12 cellular contexts compared by ENCODE assay signal in the genomic region with DNA sequence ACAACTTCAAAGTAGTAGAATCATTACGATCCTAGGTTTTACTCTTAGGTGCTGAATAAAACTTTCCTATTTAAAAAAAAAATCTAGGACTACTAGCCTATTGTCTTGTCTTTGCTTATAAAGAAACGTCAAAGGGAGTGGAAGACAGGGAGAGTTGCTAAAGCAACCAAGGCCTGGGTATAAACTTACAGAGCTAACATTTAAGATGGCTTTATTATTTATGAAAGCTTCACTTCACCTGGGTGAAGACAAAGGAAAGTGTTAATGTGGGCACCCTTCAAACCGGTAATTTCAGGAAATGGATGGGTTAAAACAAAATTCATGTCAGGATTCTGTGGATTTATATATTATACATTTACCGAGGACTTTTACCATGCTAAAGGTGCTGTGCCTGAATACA. TPM values are rescaled to one million over a fixed set of nuclear protein-coding genes. Genes with fewer than 3 reads are reported as not detected.
DNase-seq lines count a peak whose midpoint lies in the region; ATAC-seq and TF ChIP-seq lines count a peak whose summit lies in the region.
"Had no signal": no experiment of that assay in that cellular context is flagged by ENCODE, and none has a peak within 500 bp of the region (broad histone marks: within the 10 kb centered on the region; RNA-seq: fewer than 3 reads in every experiment).

No MANE protein-coding gene starts in this region.

- H3K4me2 ChIP-seq in BLaER1 treated with 17β-estradiol and CSF1 and Interleukin-3, amounts not matched to agents 10 nM and 100 nM: peak overlapping the region; percentile 87 to 96 (median 92); a peak in 21 of 22 replicates

- H3K36me3 Mint-ChIP-seq in chondrocyte (ENCODE audit: low read depth): no peaks in the 10 kb centered on the region
- no peaks in the 10 kb centered on the region for H3K36me3 Mint-ChIP-seq in nephron progenitor cell (ENCODE audit: low read depth)
- H3K36me3 Mint-ChIP-seq: naive B cell had no signal

- DNase-seq in MG63 (no peak), chondrocyte (ENCODE audit: low spot score) (no peak), nephron progenitor cell (no peak), posterior cingulate gyrus (no peak), NAMALWA (ENCODE audit: low spot score) (no peak)
- DNase-seq: hypothalamus; naive B cell; stimulated activated CD4-positive, alpha-beta T cell treated with anti-CD3 and anti-CD28 coated beads, Interleukin-4, amount 100 ng/mL, for 4 hours had no signal

- H3K36me3 ChIP-seq in BLaER1 treated with 17β-estradiol and CSF1 and Interleukin-3, amounts not matched to agents 10 nM and 100 nM: peaks cover 0 to under 1% (median 0%) of the 10 kb centered on the region in 11 experiments; a peak in 2 of 22 replicates
- peaks cover 7% of the 10 kb centered on the region for H3K36me3 ChIP-seq in MG63

- H3K9me3 Mint-ChIP-seq in chondrocyte (ENCODE audit: low read depth) (no peaks in the 10 kb centered on the region), nephron progenitor cell (no peaks in the 10 kb centered on the region)
- H3K9me3 Mint-ChIP-seq: central memory CD8-positive, alpha-beta T cell; naive B cell had no signal

- peak overlapping the region in 6 of 10 experiments; percentile 62 to 85 (median 72); a peak in 6 of 20 replicates for H3K4me3 ChIP-seq in BLaER1 treated with 17β-estradiol and CSF1 and Interleukin-3, amounts not matched to agents 10 nM and 100 nM
- peak overlapping the region; percentile 63 for H3K4me3 ChIP-seq in MG63

- peak overlapping the region; percentile 98 for H3K27ac Mint-ChIP-seq in chondrocyte (ENCODE audit: unreplicated experiment)
- H3K27ac Mint-ChIP-seq in nephron progenitor cell: peak overlapping the region; percentile 42
- H3K27ac Mint-ChIP-seq: naive B cell had no signal

- peaks cover 66% of the 10 kb centered on the region for H3K4me1 Mint-ChIP-seq in chondrocyte (ENCODE audit: low read depth)
- H3K4me1 Mint-ChIP-seq in nephron progenitor cell: peaks cover 54% of the 10 kb centered on the region

- H4K20me1 ChIP-seq in BLaER1 treated with 17β-estradiol and CSF1 and Interleukin-3, amounts not matched to agents 10 nM and 100 nM: peaks cover 6 to 71% (median 54%) of the 10 kb centered on the region in 11 experiments; a peak in 18 of 22 replicates

- H3K4me3 Mint-ChIP-seq in chondrocyte (ENCODE audit: unreplicated experiment) (peak overlapping the region; percentile 90), nephron progenitor cell (peak overlapping the region; percentile 95)
- H3K4me3 Mint-ChIP-seq: central memory CD8-positive, alpha-beta T cell had no signal

- H3K27me3 Mint-ChIP-seq in chondrocyte (ENCODE audit: low read depth): no peaks in the 10 kb centered on the region
- H3K27me3 Mint-ChIP-seq in nephron progenitor cell (ENCODE audit: low read depth, poor library complexity): peaks cover 28% of the 10 kb centered on the region
- H3K27me3 Mint-ChIP-seq: central memory CD8-positive, alpha-beta T cell; naive B cell had no signal

- peaks cover 0 to 11% (median 8%) of the 10 kb centered on the region in 11 experiments; a peak in 11 of 22 replicates for H3K27me3 ChIP-seq in BLaER1 treated with 17β-estradiol and CSF1 and Interleukin-3, amounts not matched to agents 10 nM and 100 nM
- H3K27me3 ChIP-seq in MG63: no peaks in the 10 kb centered on the region

- no peaks in the 10 kb centered on the region for H3K9me3 ChIP-seq in BLaER1 treated with 17β-estradiol and CSF1 and Interleukin-3, amounts not matched to agents 10 nM and 100 nM (replicated peaks in 1 of 11)
- no peaks in the 10 kb centered on the region for H3K9me3 ChIP-seq in MG63

- H3K4me1 ChIP-seq in BLaER1 treated with 17β-estradiol and CSF1 and Interleukin-3, amounts not matched to agents 10 nM and 100 nM: peaks cover 36 to 73% (median 62%) of the 10 kb centered on the region in 10 experiments

- ATAC-seq in GM19452 (IDR thresholded peaks at IDR 0.05; ENCODE audit: unreplicated experiment): no peak
- ATAC-seq in GM21529 (IDR thresholded peaks at IDR 0.05; ENCODE audit: unreplicated experiment): no peak

- intact Hi-C loops in posterior cingulate gyrus (cut with DNase I): loop anchor here (10.0 kb wide), 1 partner anchor 113 kb away; a partner anchor contains a TSS

- H3K9ac ChIP-seq in BLaER1 treated with 17β-estradiol and CSF1 and Interleukin-3, amounts not matched to agents 10 nM and 100 nM: peak overlapping the region in 8 of 11 experiments; percentile 23 to 88 (median 79); a peak in 10 of 22 replicates

- no peak for TF ChIP-seq CTCF in chondrocyte (IDR thresholded peaks at IDR 0.05)
- no peak for TF ChIP-seq CTCF in nephron progenitor cell (IDR thresholded peaks at IDR 0.05)

- H3K27ac ChIP-seq in BLaER1 treated with 17β-estradiol and CSF1 and Interleukin-3, amounts not matched to agents 10 nM and 100 nM: peak overlapping the region in 3 of 11 experiments; percentile 66 to 83 (median 76); a peak in 1 of 22 replicates

RNA-seq across cellular contexts. Expression of a gene that starts 2.5 kb away (rescaled TPM):
- 86.6 and 86.9 TPM in 2 replicates for total RNA-seq in MG63 (2014; rRNA removed; shearing (Covaris generic); ENCODE audit: low replicate concordance)
- 33.6 to 37.3 TPM (median 34.7 TPM) in 3 replicates for total RNA-seq in chondrocyte
